ENCODE assay signal across 8 cellular contexts in the genomic region with DNA sequence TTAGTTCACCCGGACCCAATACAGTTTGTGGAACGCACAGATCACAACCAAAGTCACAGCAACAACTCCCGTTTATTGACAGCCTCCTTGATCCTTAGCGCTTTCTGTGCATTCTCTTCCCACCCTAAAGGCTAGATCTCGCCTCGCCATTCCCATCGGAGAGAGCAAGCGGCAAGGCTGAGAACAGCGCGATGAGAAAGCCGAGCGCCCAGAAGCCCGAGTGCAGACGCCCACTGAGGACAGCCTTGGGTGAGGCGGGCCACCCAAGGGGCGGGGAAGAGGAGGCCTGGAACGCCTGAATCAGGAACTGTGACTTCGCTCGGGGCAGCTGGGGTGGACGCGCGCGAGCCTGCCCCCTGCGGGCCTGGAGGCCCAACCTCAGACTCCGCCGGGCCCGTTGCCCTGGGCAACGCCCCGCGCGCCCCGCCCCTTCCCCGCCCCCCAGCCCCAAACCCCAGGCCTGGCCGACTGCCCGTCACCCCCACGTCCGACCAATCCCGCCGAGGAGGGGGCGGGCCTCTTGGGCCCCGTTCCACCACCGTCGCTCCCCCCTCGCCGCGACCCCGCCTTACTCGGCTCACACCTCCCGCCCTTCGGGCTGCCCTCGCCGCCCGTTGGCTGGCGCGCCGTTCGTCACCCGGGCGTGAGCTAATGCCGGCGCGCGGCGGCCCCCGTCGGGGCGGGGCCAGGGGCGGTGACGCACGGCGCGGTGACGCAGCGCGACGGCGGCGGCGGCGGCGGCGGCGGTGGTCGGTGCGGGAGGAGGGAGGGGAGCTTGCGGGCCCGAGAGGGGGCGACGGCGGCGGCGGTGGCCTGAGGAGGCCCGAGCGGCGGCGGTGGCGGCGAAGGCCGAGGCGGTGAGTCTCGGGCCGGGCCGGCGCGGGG. TPM values are rescaled to one million over a fixed set of nuclear protein-coding genes. Genes with fewer than 3 reads are reported as not detected.
DNase-seq lines count a peak whose midpoint lies in the region; ATAC-seq and TF ChIP-seq lines count a peak whose summit lies in the region.

Gene SAMD4B (plus strand): TSS at position 702 of the 885 bp plus-strand sequence. CDS start 14,473 bp downstream, outside the sequence.

- peaks cover 28% of the 10 kb centered on the region for H3K4me1 ChIP-seq in OCI-LY3 (ENCODE audit: low read length)
- peaks cover 62% of the 10 kb centered on the region for H3K4me1 ChIP-seq in mononuclear cell (ENCODE audit: insufficient read depth, low read length)

- no peaks in the 10 kb centered on the region for H3K27me3 ChIP-seq in OCI-LY3 (ENCODE audit: low read depth, low read length)
- H3K27me3 ChIP-seq in mononuclear cell (ENCODE audit: insufficient read depth, low read length) = no peaks in the 10 kb centered on the region

- peaks cover 14% of the 10 kb centered on the region for H3K36me3 ChIP-seq in OCI-LY3 (replicated peaks; ENCODE audit: low read depth, low read length)

- DNase-seq in DMS114 treated with DMSO at 0.1 percent for 48 hours (lab: John Stamatoyannopoulos, UW; ENCODE audit: unreplicated experiment) (peak; percentile 98), HuH-7.5 (ENCODE audit: low spot score) (peak; percentile 98), activated T-cell treated with anti-CD3 and anti-CD28 coated beads for 1 hour (ENCODE audit: low read depth) (peak; percentile 98), epidermal melanocyte (ENCODE audit: insufficient read length, low spot score) (peak; percentile 96)
- peak; percentile 98 to 99 for DNase-seq in stimulated activated CD8-positive, alpha-beta memory T cell treated with anti-CD3 and anti-CD28 coated beads, Interleukin-4, amount 100 ng/mL, for 1 hour (ENCODE audit: low read depth in 2 of 2, low spot score in 1 of 2)

- peaks cover 21% of the 10 kb centered on the region for H4K20me1 ChIP-seq in OCI-LY3 (ENCODE audit: insufficient read depth, low read length)

- H3K79me2 ChIP-seq in OCI-LY3 (ENCODE audit: low read length) = peaks cover 46% of the 10 kb centered on the region

- TF ChIP-seq CTCF in OCI-LY3 (IDR thresholded peaks at IDR 0.05; ENCODE audit: low read depth, low read length) = peak; percentile 50

- H3K9me3 ChIP-seq in OCI-LY3 (ENCODE audit: insufficient read depth, low read length) (no peaks in the 10 kb centered on the region), mononuclear cell (ENCODE audit: low read depth, low read length) (no peaks in the 10 kb centered on the region)

- H3K9ac ChIP-seq in OCI-LY3 (ENCODE audit: low read length) = peak within 1 kb of the TSS; percentile 90

- peak within 1 kb of the TSS; percentile 51 for H3K27ac ChIP-seq in OCI-LY3 (ENCODE audit: low read length)

- peak within 1 kb of the TSS; percentile 67 for H2AFZ ChIP-seq in OCI-LY3 (ENCODE audit: low read depth, low read length)

- H3K4me2 ChIP-seq in OCI-LY3 (ENCODE audit: low read length) = peak within 1 kb of the TSS; percentile 99

- H3K4me3 ChIP-seq in OCI-LY3 (ENCODE audit: low read length) (peak within 1 kb of the TSS; percentile 93), mononuclear cell (ENCODE audit: low read length) (peak within 1 kb of the TSS; percentile 86)

- peak; percentile 70 for ATAC-seq in GM21526 (IDR thresholded peaks at IDR 0.05; ENCODE audit: low FRiP score, unreplicated experiment)

RNA-seq across cellular contexts. Expression of gene SAMD4B, which starts in this region (rescaled TPM):
- 30.0 TPM for total RNA-seq in mononuclear cell

Comparison
In these comparisons a context has a peak if more than half of its experiments do, and no peak if none do; other contexts are left out.
1. Peak in every context shown above with its lines: DNase-seq, ATAC-seq, H3K4me3 ChIP-seq and H3K27ac ChIP-seq.